Comparison of ENCODE assay signal across 11 cellular contexts in genomic region chr3:58387650-58388546, GRCh38. TPM values are rescaled to one million over a fixed set of nuclear protein-coding genes. Genes with fewer than 3 reads are reported as not detected.
DNase-seq lines count a peak whose midpoint lies in the region; TF ChIP-seq lines count a peak whose summit lies in the region.
"Had no signal": no experiment of that assay in that cellular context is flagged by ENCODE, and none has a peak within 500 bp of the region (broad histone marks: within the 10 kb centered on the region; RNA-seq: fewer than 3 reads in every experiment).

No MANE protein-coding gene starts in this region.

- H3K4me1 ChIP-seq in adrenal gland (replicated peaks in 1 of 2): peaks cover 19 to 60% of the 10 kb centered on the region in 2 donors
- H3K4me1 ChIP-seq in spleen: peaks cover 21 to 66% (median 40%) of the 10 kb centered on the region in 6 donors

- H3K27me3 ChIP-seq in adrenal gland: no peaks in the 10 kb centered on the region
- no peaks in the 10 kb centered on the region for H3K27me3 ChIP-seq in layer of hippocampus (ENCODE audit: control insufficient read depth, insufficient read depth, low read length)
- H3K27me3 ChIP-seq in spleen (replicated peaks in 1 of 7): no peaks in the 10 kb centered on the region

- H3K36me3 ChIP-seq in adrenal gland (replicated peaks in 1 of 2) (no peaks in the 10 kb centered on the region), spleen (peaks cover 0 to 67% (median 9%) of the 10 kb centered on the region in 6 donors)

- intact Hi-C loops in adrenal gland (cut with DNase I): loop anchor here in 1 of 2 donors (10.0 kb wide), 1 partner anchor 53 kb away; the partner anchor contains the start of gene PXK
- intact Hi-C loops in spleen (cut with DNase I; ENCODE audit: low total_unique reads): no loop called here
- intact Hi-C loops in posterior cingulate gyrus (cut with DNase I): loop anchor here (10.0 kb wide), 1 partner anchor 53 kb away; the partner anchor contains the start of gene PXK

- 70 to 81% (median 76%) methylated on average over 6 of the region's 6 CpGs for WGBS in adrenal gland, 4 donors
- WGBS in spleen, 5 donors: 70 to 81% (median 74%) methylated on average over 6 of the region's 6 CpGs

- no peaks in the 10 kb centered on the region for H3K9me3 ChIP-seq in adrenal gland (replicated peaks in 1 of 3)
- no peaks in the 10 kb centered on the region for H3K9me3 ChIP-seq in spleen

- TF ChIP-seq CTCF in adrenal gland (IDR thresholded peaks at IDR 0.05): no peak
- no peak for TF ChIP-seq CTCF in spleen (IDR thresholded peaks at IDR 0.05 in 8 of 11, conservative IDR thresholded peaks at IDR 0.05 in 3 of 11)

- H3K4me3 ChIP-seq in adrenal gland: no peak overlapping the region
- H3K4me3 ChIP-seq in spleen: no peak overlapping the region

- no peak for TF ChIP-seq POLR2A in adrenal gland (IDR thresholded peaks at IDR 0.05)
- TF ChIP-seq POLR2A in spleen (IDR thresholded peaks at IDR 0.05): no peak

- DNase-seq in GM03348 (ENCODE audit: low spot score): peak; percentile 7
- DNase-seq in adrenal gland: no peak
- DNase-seq in spleen: no peak
- DNase-seq in DMS53 (lab: John Stamatoyannopoulos, UW): no peak
- DNase-seq in stimulated activated CD4-positive, alpha-beta T cell treated with anti-CD3 and anti-CD28 coated beads, Interleukin-15, amount 100 ng/mL, for 24 hours: no peak
- DNase-seq in posterior cingulate gyrus: no peak
- no peak for DNase-seq in HK-2 (ENCODE audit: unreplicated experiment)
- DNase-seq: activated T-cell treated with anti-CD3 and anti-CD28 coated beads, Interleukin-2, amount 50 U/mL, for 1 hour; effector CD4-positive, alpha-beta T cell; NCI-H2171 had no signal

- H3K27ac ChIP-seq in adrenal gland (peak overlapping the region in 3 of 5 donors; percentile 43 to 64 (median 48)), layer of hippocampus (ENCODE audit: low read depth, low read length) (peak overlapping the region; percentile 94), spleen (peak overlapping the region in 7 of 8 donors; percentile 48 to 80 (median 67))

RNA-seq across cellular contexts. Expression of gene PDHB, which starts 45.7 kb away (rescaled TPM):
- total RNA-seq in adrenal gland: 100 to 1,000 TPM in 4 of 8 donors, 10 to 100 TPM in 4; 84.2 to 155 (median 102) TPM
- 100 to 1,000 TPM in 1 of 3 donors, 10 to 100 TPM in 2; 59.2 to 198 (median 84.8) TPM for polyA plus RNA-seq in adrenal gland
- total RNA-seq in spleen: 10 to 100 TPM; 46.6 to 75.5 (median 58.0) TPM
- polyA plus RNA-seq in spleen: 10 to 100 TPM; 53.9 to 82.1 (median 71.1) TPM

RNA-seq across cellular contexts. Expression of gene PXK, which starts 55.2 kb away (rescaled TPM):
- 10 to 100 TPM; 19.7 to 35.8 (median 27.6) TPM for total RNA-seq in adrenal gland
- polyA plus RNA-seq in adrenal gland: 10 to 100 TPM in 1 of 3 donors, 1 to 10 TPM in 2; 5.6 to 40.5 (median 7.6) TPM
- 10 to 100 TPM; 39.4 to 80.9 (median 56.5) TPM for total RNA-seq in spleen
- polyA plus RNA-seq in spleen: 10 to 100 TPM; 19.3 to 25.3 (median 19.9) TPM
